7 cellular contexts compared by ENCODE assay signal in genomic region chr2:203909192-203909945, GRCh38. TPM values are rescaled to one million over a fixed set of nuclear protein-coding genes. Genes with fewer than 3 reads are reported as not detected.
DNase-seq lines count a peak whose midpoint lies in the region; ATAC-seq, FAIRE-seq and TF ChIP-seq lines count a peak whose summit lies in the region.

No MANE protein-coding gene starts in this region.

- H3K9me3 ChIP-seq in DND-41 (ENCODE audit: insufficient read depth, low read length, severe bottlenecking) (no peaks in the 10 kb centered on the region), H1 (ENCODE audit: insufficient read depth in 2 of 2, low read depth in 1 of 2, low read length in 1 of 2) (no peaks in the 10 kb centered on the region), mucosa of descending colon (no peaks in the 10 kb centered on the region)

- no peaks in the 10 kb centered on the region for H3K27me3 ChIP-seq in DND-41 (ENCODE audit: insufficient read depth, low read length, poor library complexity)
- no peaks in the 10 kb centered on the region for H3K27me3 ChIP-seq in H1 (replicated peaks in 1 of 4; ENCODE audit: control insufficient read depth in 3 of 4, extremely low read depth in 1 of 4, insufficient read depth in 3 of 4, low read length in 3 of 4)

- no peaks in the 10 kb centered on the region; the same call in 1 of the 2 replicates for H3K23me2 ChIP-seq in H1 (ENCODE audit: low read depth, low read length)

- no peak for TF ChIP-seq POLR2A in H1 (IDR thresholded peaks at IDR 0.05; ENCODE audit: control extremely low read depth in 1 of 2, low read depth in 2 of 2, low read length in 2 of 2)

- H3K14ac ChIP-seq in H1 (ENCODE audit: insufficient read length), result no peak overlapping the region

- no peak overlapping the region for H3K9ac ChIP-seq in DND-41 (ENCODE audit: low read depth, low read length)
- H3K9ac ChIP-seq in H1 (replicated peaks in 1 of 4; ENCODE audit: extremely low read depth in 1 of 4, low read depth in 3 of 4, low read length in 3 of 4), result no peak overlapping the region

- intact Hi-C loops in mucosa of descending colon (cut with DNase I, micrococcal nuclease), result no loop called here

- H3K4me1 ChIP-seq in DND-41 (ENCODE audit: insufficient read depth, low read length) (peaks cover 8% of the 10 kb centered on the region), H1 (replicated peaks in 1 of 4; ENCODE audit: control insufficient read depth in 3 of 4, insufficient read depth in 4 of 4, low read length in 3 of 4) (no peaks in the 10 kb centered on the region), mucosa of descending colon (ENCODE audit: low read depth) (peaks cover 9% of the 10 kb centered on the region)

- no peak overlapping the region for H4K5ac ChIP-seq in H1 (ENCODE audit: insufficient read length, low read depth, low read length)

- H3K23ac ChIP-seq in H1 (ENCODE audit: insufficient read length), result no peak overlapping the region

- TF ChIP-seq RAD21 in H1 (IDR thresholded peaks at IDR 0.05 in 1 of 2, conservative IDR thresholded peaks at IDR 0.05 in 1 of 2; ENCODE audit: low read depth in 2 of 2, low read length in 2 of 2), result peak; percentile 84 to 86

- no peak overlapping the region for H3K4ac ChIP-seq in H1 (replicated peaks; ENCODE audit: insufficient read length, low read depth, low read length)

- no peak overlapping the region for H3K18ac ChIP-seq in H1 (ENCODE audit: extremely low read depth, low read length)

- no peak overlapping the region for H2BK120ac ChIP-seq in H1 (replicated peaks; ENCODE audit: low read depth, low read length)

- H3K36me3 ChIP-seq in DND-41 (ENCODE audit: insufficient read depth, low read length) (no peaks in the 10 kb centered on the region), H1 (ENCODE audit: control insufficient read depth in 2 of 4, insufficient read depth in 4 of 4, low read length in 3 of 4) (no peaks in the 10 kb centered on the region), mucosa of descending colon (ENCODE audit: low read depth) (no peaks in the 10 kb centered on the region)

- H2BK5ac ChIP-seq in H1 (ENCODE audit: low read depth, low read length), result no peak overlapping the region

- H3K56ac ChIP-seq in H1 (replicated peaks; ENCODE audit: insufficient read length, low read depth, low read length), result no peak overlapping the region

- CTCF ChIA-PET in H1 (lab: Charles Lee; ENCODE audit: partially characterized antibody), result interaction anchor here (0.6 to 3.1 kb wide), 33 partner anchors 9 to 1151 kb away, joined by 3 to 13 read pairs (median 4); no protein-coding TSS in a partner anchor

- no peaks in the 10 kb centered on the region for H3K79me2 ChIP-seq in DND-41 (ENCODE audit: insufficient read depth, low read length)
- no peaks in the 10 kb centered on the region for H3K79me2 ChIP-seq in H1 (ENCODE audit: control insufficient read depth in 1 of 2, insufficient read depth in 2 of 2, low read length in 2 of 2)

- H2BK20ac ChIP-seq in H1 (ENCODE audit: low read length), result 0 out of 2 replicates have a peak overlapping the region, but pooled peaks have one; percentile 6

- WGBS in H1 (ENCODE audit: extremely low coverage in 1 of 2, insufficient coverage in 1 of 2, insufficient read length in 1 of 2, insufficient replicate concordance in 2 of 2, low coverage in 1 of 2, low lambda C conversion rate in 2 of 2, missing lambda C conversion rate in 1 of 2), 2 experiments, result 53% methylated on average over 8 of the region's 8 CpGs; no CpG with 5 or more reads in 1 of the 2 experiments

- peak; percentile 57 for FAIRE-seq in H1 (lab: Jason Lieb, UNC)

- H4K8ac ChIP-seq in H1 (ENCODE audit: extremely low read depth, insufficient read depth, low read length), result no peak overlapping the region

- H2AFZ ChIP-seq in DND-41 (ENCODE audit: low read depth, low read length) (no peak overlapping the region), H1 (ENCODE audit: low read length) (peak overlapping the region; percentile 87; the same call in 1 of the 2 replicates)

- H3K27ac ChIP-seq in DND-41 (ENCODE audit: low read length) (no peak overlapping the region), H1 (ENCODE audit: low read depth, low read length) (no peak overlapping the region)

- no peak for TF ChIP-seq EP300 in H1 (IDR thresholded peaks at IDR 0.05; ENCODE audit: borderline replicate concordance in 1 of 2, low read depth in 2 of 2, low read length in 2 of 2)

- H3K4me3 ChIP-seq in DND-41 (ENCODE audit: low read depth in 1 of 2, low read length in 2 of 2) (no peak overlapping the region), H1 (ENCODE audit: extremely low read depth in 1 of 4, insufficient read depth in 2 of 4, low read depth in 3 of 4, low read length in 4 of 4) (no peak overlapping the region), mucosa of descending colon (no peak overlapping the region)

- no peak overlapping the region for H4K91ac ChIP-seq in H1 (replicated peaks; ENCODE audit: insufficient read length, low read length)

- peak; percentile 76 for TF ChIP-seq CTCF in DND-41 (IDR thresholded peaks at IDR 0.05; ENCODE audit: borderline replicate concordance, extremely low read depth, low read length, poor library complexity, severe bottlenecking)
- TF ChIP-seq CTCF in H1 (IDR thresholded peaks at IDR 0.05; ENCODE audit: control extremely low read depth in 1 of 3, insufficient read depth in 1 of 3, low read depth in 1 of 3, low read length in 3 of 3), result peak in 2 of 3 experiments; percentile 59 to 66; a peak in 3 of 4 replicates
- TF ChIP-seq CTCF in mucosa of descending colon (IDR thresholded peaks at IDR 0.05), result peak; percentile 38

- POLR2A ChIA-PET in H1 (lab: Charles Lee; ENCODE audit: partially characterized antibody), result no interaction called here

- H2AK5ac ChIP-seq in H1 (ENCODE audit: low read depth, low read length), result no peak overlapping the region

- H4K20me1 ChIP-seq in DND-41 (ENCODE audit: insufficient read depth, low read length) (no peaks in the 10 kb centered on the region), H1 (replicated peaks in 1 of 2; ENCODE audit: control insufficient read depth in 1 of 2, insufficient read depth in 2 of 2, low read length in 2 of 2) (no peaks in the 10 kb centered on the region)

- peak; percentile 26 for DNase-seq in DND-41
- peak; percentile 52 for DNase-seq in HT-29 (ENCODE audit: low spot score)
- DNase-seq in SK-N-DZ (ENCODE audit: low spot score), result peak; percentile 29
- DNase-seq in H1 (ENCODE audit: low read depth in 1 of 2, low spot score in 2 of 2), result peak in 1 of 2 experiments; percentile 57
- DNase-seq in mucosa of descending colon, result peak in 1 of 3 donors; percentile 68
- no peak for DNase-seq in COLO668 (lab: John Stamatoyannopoulos, UW; ENCODE audit: unreplicated experiment)

- H2BK12ac ChIP-seq in H1 (ENCODE audit: low read depth, low read length), result no peak overlapping the region

- no peaks in the 10 kb centered on the region for H3K79me1 ChIP-seq in H1 (ENCODE audit: low read depth, low read length)

- H3K4me2 ChIP-seq in DND-41 (ENCODE audit: insufficient read depth, low read length), result no peak overlapping the region
- H3K4me2 ChIP-seq in H1 (ENCODE audit: insufficient read depth in 1 of 2, low read depth in 2 of 2, low read length in 2 of 2), result no peak overlapping the region

- peak; percentile 76 for ATAC-seq in DND-41 (ENCODE audit: insufficient read depth, low read depth)
- ATAC-seq in mucosa of descending colon, result peak; percentile 79
- no peak for ATAC-seq in HG03571 (IDR thresholded peaks at IDR 0.05; ENCODE audit: unreplicated experiment)

- H2BK15ac ChIP-seq in H1 (ENCODE audit: low read length), result no peak overlapping the region

TF ChIP-seq in H1, 55 proteins besides CTCF, POLR2A, EP300 and RAD21 (continues in another document):
- TF ChIP-seq BACH1 (IDR thresholded peaks at IDR 0.05; ENCODE audit: low read length) (0 out of 2 replicates have a peak, but pooled peaks have one; percentile 18), CEBPB (IDR thresholded peaks at IDR 0.05; ENCODE audit: low read depth, low read length) (no peak), EZH2 (IDR thresholded peaks at IDR 0.05; ENCODE audit: low read depth, low read length, severe bottlenecking) (no peak), RXRA (IDR thresholded peaks at IDR 0.05; ENCODE audit: insufficient read depth, low read depth, low read length) (no peak)
- TF ChIP-seq, protein P1, sequence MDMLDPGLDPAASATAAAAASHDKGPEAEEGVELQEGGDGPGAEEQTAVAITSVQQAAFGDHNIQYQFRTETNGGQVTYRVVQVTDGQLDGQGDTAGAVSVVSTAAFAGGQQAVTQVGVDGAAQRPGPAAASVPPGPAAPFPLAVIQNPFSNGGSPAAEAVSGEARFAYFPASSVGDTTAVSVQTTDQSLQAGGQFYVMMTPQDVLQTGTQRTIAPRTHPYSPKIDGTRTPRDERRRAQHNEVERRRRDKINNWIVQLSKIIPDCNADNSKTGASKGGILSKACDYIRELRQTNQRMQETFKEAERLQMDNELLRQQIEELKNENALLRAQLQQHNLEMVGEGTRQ (IDR thresholded peaks at IDR 0.05; ENCODE audit: low read length), result no peak

RNA-seq across cellular contexts. Expression of gene ICOS, which starts 27.2 kb away (rescaled TPM):
- not detected in 2 replicates for total RNA-seq in HT-29 (2014; rRNA removed; shearing (Covaris generic))
- not detected in 2 replicates for polyA plus RNA-seq in SK-N-DZ (2014; cell fraction: cytosol; rRNA removed)
- polyA plus RNA-seq in SK-N-DZ (2014; cell fraction: nucleus; rRNA removed), result not detected in 2 replicates
- not detected in 2 replicates for total RNA-seq in H1 (2021; fragmentation: NEBNext Ultra II Directional; extraction: Animal tissue kit (Norgen Biotek cat#: 25700))
- polyA plus RNA-seq in H1 (2011; rRNA removed), result not detected in 2 replicates
- not detected for polyA plus RNA-seq in H1 (2011; cell fraction: cytosol; rRNA removed)
- polyA plus RNA-seq in H1 (2011; cell fraction: nucleus; rRNA removed), result not detected
- polyA plus RNA-seq in H1 (2012, experiment 1 of 2), result not detected in 4 replicates
- polyA plus RNA-seq in H1 (2012, experiment 2 of 2), result not detected
- not detected for polyA plus RNA-seq in H1 (2013, experiment 1 of 2)
- polyA plus RNA-seq in H1 (2013, experiment 2 of 2), result not detected
- not detected in 2 replicates for polyA minus RNA-seq in H1 (2011; rRNA and poly(A)+ RNA removed)
- polyA minus RNA-seq in H1 (2011; cell fraction: cytosol; rRNA and poly(A)+ RNA removed), result not detected
- not detected for polyA minus RNA-seq in H1 (2011; cell fraction: nucleus; rRNA and poly(A)+ RNA removed)
- total RNA-seq in mucosa of descending colon, result under 1 TPM; 0.36 to 0.49 (median 0.38) TPM

RNA-seq across cellular contexts. Expression of gene CTLA4, which starts 41.8 kb away (rescaled TPM):
- total RNA-seq in HT-29 (2014; rRNA removed; shearing (Covaris generic)), result not detected in 2 replicates
- not detected in 2 replicates for polyA plus RNA-seq in SK-N-DZ (2014; cell fraction: cytosol; rRNA removed)
- polyA plus RNA-seq in SK-N-DZ (2014; cell fraction: nucleus; rRNA removed), result not detected in 2 replicates
- total RNA-seq in H1 (2021; fragmentation: NEBNext Ultra II Directional; extraction: Animal tissue kit (Norgen Biotek cat#: 25700)), result not detected in 2 replicates
- not detected in 2 replicates for polyA plus RNA-seq in H1 (2011; rRNA removed)
- not detected for polyA plus RNA-seq in H1 (2011; cell fraction: cytosol; rRNA removed)
- not detected for polyA plus RNA-seq in H1 (2011; cell fraction: nucleus; rRNA removed)
- polyA plus RNA-seq in H1 (2012, experiment 1 of 2), result not detected in 4 replicates
- polyA plus RNA-seq in H1 (2012, experiment 2 of 2), result not detected
- not detected for polyA plus RNA-seq in H1 (2013, experiment 1 of 2)
- not detected for polyA plus RNA-seq in H1 (2013, experiment 2 of 2)
- not detected in 2 replicates for polyA minus RNA-seq in H1 (2011; rRNA and poly(A)+ RNA removed)
- polyA minus RNA-seq in H1 (2011; cell fraction: cytosol; rRNA and poly(A)+ RNA removed), result not detected
- not detected for polyA minus RNA-seq in H1 (2011; cell fraction: nucleus; rRNA and poly(A)+ RNA removed)
- under 1 TPM; 0.14 to 0.96 (median 0.51) TPM for total RNA-seq in mucosa of descending colon
